16 cellular contexts compared by ENCODE assay signal in the genomic region with DNA sequence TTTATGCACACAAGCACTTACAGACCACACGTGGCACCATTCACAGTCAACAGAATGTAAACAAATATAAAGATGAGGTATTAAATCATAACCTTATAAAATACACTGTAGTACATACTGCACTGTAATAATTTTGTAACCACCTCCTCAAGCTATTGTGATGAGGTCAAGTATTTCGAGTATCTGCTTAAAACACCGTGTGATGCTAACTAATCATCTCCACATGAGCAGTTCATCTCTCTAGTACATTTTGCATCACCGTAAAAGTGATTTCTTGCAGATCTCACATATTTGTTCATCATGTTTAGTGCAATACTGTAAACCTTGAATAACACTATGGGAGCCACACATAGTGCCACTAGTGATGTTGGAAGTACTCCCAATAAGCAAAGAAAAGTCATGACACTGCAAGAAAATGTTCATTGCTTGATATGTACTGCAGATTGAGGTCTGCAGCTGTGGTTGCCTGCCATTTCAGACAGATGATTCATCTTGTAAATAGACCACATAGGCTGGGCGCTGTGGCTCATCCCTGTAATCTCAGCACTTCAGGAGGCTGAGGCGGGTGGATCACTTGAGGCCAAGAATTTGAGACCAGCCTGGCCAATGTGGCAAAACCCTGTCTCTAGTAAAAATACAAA. TPM values are rescaled to one million over a fixed set of nuclear protein-coding genes. Genes with fewer than 3 reads are reported as not detected.
DNase-seq lines count a peak whose midpoint lies in the region; FAIRE-seq and TF ChIP-seq lines count a peak whose summit lies in the region.
"Had no signal": no experiment of that assay in that cellular context is flagged by ENCODE, and none has a peak within 500 bp of the region (broad histone marks: within the 10 kb centered on the region; RNA-seq: fewer than 3 reads in every experiment).

No MANE protein-coding gene starts in this region.

- no peaks in the 10 kb centered on the region for H3K27me3 Mint-ChIP-seq in progenitor cell of endocrine pancreas
- H3K27me3 Mint-ChIP-seq in CD14-positive monocyte (ENCODE audit: low read depth in 3 of 3), result peaks cover 0 to 4% (median 2%) of the 10 kb centered on the region in 3 donors
- H3K27me3 Mint-ChIP-seq: activated T-cell treated with anti-CD3 and anti-CD28 coated beads, Interleukin-2, amount 50 U/mL, for 24 hours; stimulated activated memory B cell treated with anti-CD40 and anti-IgM and Interleukin-4, amounts not matched to agents 10 μg/mL and 1 μg/mL and 100 μg/mL, for 72 hours had no signal

- H3K9ac ChIP-seq in smooth muscle cell (ENCODE audit: low read depth), result no peak overlapping the region
- H3K9ac ChIP-seq: KMS-11 had no signal

- intact Hi-C loops in CD14-positive monocyte (cut with micrococcal nuclease), result no loop called here

- FAIRE-seq in H54 (lab: Jason Lieb, UNC), result peak; percentile 100

- no peak overlapping the region for H3K27ac ChIP-seq in smooth muscle cell (ENCODE audit: low read depth)
- H3K27ac ChIP-seq: gastroesophageal sphincter, KMS-11 had no signal

- peaks cover 3% of the 10 kb centered on the region for H3K27me3 ChIP-seq in smooth muscle cell (ENCODE audit: low read depth)
- H3K27me3 ChIP-seq: gastroesophageal sphincter had no signal

- H4K20me1 ChIP-seq in smooth muscle cell (ENCODE audit: low read depth), result no peaks in the 10 kb centered on the region

- peak overlapping the region; percentile 17 for H3K4me2 ChIP-seq in smooth muscle cell
- H3K4me2 ChIP-seq: KMS-11 had no signal

- no peaks in the 10 kb centered on the region for H3K9me3 ChIP-seq in smooth muscle cell (replicated peaks; ENCODE audit: low read depth)
- H3K9me3 ChIP-seq: gastroesophageal sphincter had no signal

- H3K4me1 Mint-ChIP-seq in progenitor cell of endocrine pancreas (ENCODE audit: low read depth) (no peaks in the 10 kb centered on the region), CD14-positive monocyte (no peaks in the 10 kb centered on the region)
- H3K4me1 Mint-ChIP-seq: stimulated activated memory B cell treated with anti-CD40 and anti-IgM and Interleukin-4, amounts not matched to agents 10 μg/mL and 1 μg/mL and 100 μg/mL, for 72 hours had no signal

- H2AFZ ChIP-seq in smooth muscle cell (ENCODE audit: low read depth), result no peak overlapping the region

- H3K36me3 Mint-ChIP-seq in progenitor cell of endocrine pancreas (ENCODE audit: insufficient read depth) (peaks cover 1% of the 10 kb centered on the region), CD14-positive monocyte (no peaks in the 10 kb centered on the region)
- H3K36me3 Mint-ChIP-seq: stimulated activated memory B cell treated with anti-CD40 and anti-IgM and Interleukin-4, amounts not matched to agents 10 μg/mL and 1 μg/mL and 100 μg/mL, for 72 hours had no signal

- H3K27ac Mint-ChIP-seq in progenitor cell of endocrine pancreas, result no peak overlapping the region
- no peak overlapping the region for H3K27ac Mint-ChIP-seq in CD14-positive monocyte
- H3K27ac Mint-ChIP-seq: activated T-cell treated with anti-CD3 and anti-CD28 coated beads, Interleukin-2, amount 50 U/mL, for 24 hours; stimulated activated memory B cell treated with anti-CD40 and anti-IgM and Interleukin-4, amounts not matched to agents 10 μg/mL and 1 μg/mL and 100 μg/mL, for 72 hours had no signal

- TF ChIP-seq POLR2A in H54 (IDR thresholded peaks at IDR 0.05; ENCODE audit: low read depth, low read length), result no peak

- H3K4me1 ChIP-seq in smooth muscle cell (ENCODE audit: low read depth), result no peaks in the 10 kb centered on the region
- H3K4me1 ChIP-seq: gastroesophageal sphincter had no signal

- H3K9me3 Mint-ChIP-seq in progenitor cell of endocrine pancreas (ENCODE audit: low read depth), result peaks cover 8% of the 10 kb centered on the region
- peaks cover 5 to 18% (median 13%) of the 10 kb centered on the region in 7 donors for H3K9me3 Mint-ChIP-seq in CD14-positive monocyte
- H3K9me3 Mint-ChIP-seq: stimulated activated memory B cell treated with anti-CD40 and anti-IgM and Interleukin-4, amounts not matched to agents 10 μg/mL and 1 μg/mL and 100 μg/mL, for 72 hours had no signal

- DNase-seq in H54 (ENCODE audit: insufficient read length, low spot score), result peak; percentile 25
- DNase-seq in OCI-M1 (lab: John Stamatoyannopoulos, UW), result peak; percentile 53
- DNase-seq in epithelial cell of esophagus (ENCODE audit: low read depth), result peak; percentile 63
- no peak for DNase-seq in smooth muscle cell (lab: John Stamatoyannopoulos, UW; ENCODE audit: unreplicated experiment)
- DNase-seq in progenitor cell of endocrine pancreas (ENCODE audit: low spot score, unreplicated experiment), result no peak
- DNase-seq in NCI-H446 treated with DMSO at 0.1 percent for 48 hours (lab: John Stamatoyannopoulos, UW), result no peak
- DNase-seq in CD14-positive monocyte (ENCODE audit: low spot score), result no peak
- DNase-seq: activated CD4-positive, CD25-positive, alpha-beta regulatory T cell; activated T-cell treated with anti-CD3 and anti-CD28 coated beads, Interleukin-2, amount 50 U/mL, for 24 hours; central memory CD4-positive, alpha-beta T cell; NCI-H2171 treated with DMSO at 0.1 percent for 48 hours had no signal

- no peaks in the 10 kb centered on the region for H3K36me3 ChIP-seq in smooth muscle cell (ENCODE audit: low read depth)
- H3K36me3 ChIP-seq: gastroesophageal sphincter had no signal

- H3K4me3 ChIP-seq in epithelial cell of esophagus (ENCODE audit: low read length) (no peak overlapping the region), smooth muscle cell (no peak overlapping the region)
- H3K4me3 ChIP-seq: gastroesophageal sphincter had no signal

- H3F3A ChIP-seq in smooth muscle cell (ENCODE audit: low read depth), result no peaks in the 10 kb centered on the region

- H3K79me2 ChIP-seq in smooth muscle cell (ENCODE audit: low read depth), result no peaks in the 10 kb centered on the region

- WGBS in smooth muscle cell (ENCODE audit: low lambda C conversion rate), result 40% methylated on average over 6 of the region's 6 CpGs

- no peak for TF ChIP-seq CTCF in epithelial cell of esophagus (IDR thresholded peaks at IDR 0.05; ENCODE audit: insufficient read depth, low read depth, low read length, missing control alignments)
- TF ChIP-seq CTCF in smooth muscle cell (IDR thresholded peaks at IDR 0.05; ENCODE audit: borderline replicate concordance, insufficient read depth, poor library complexity, severe bottlenecking), result no peak
- no peak for TF ChIP-seq CTCF in progenitor cell of endocrine pancreas (IDR thresholded peaks at IDR 0.05; ENCODE audit: unreplicated experiment)
- no peak for TF ChIP-seq CTCF in CD14-positive monocyte (IDR thresholded peaks at IDR 0.05)

- no peak overlapping the region for H3K4me3 Mint-ChIP-seq in progenitor cell of endocrine pancreas (ENCODE audit: low read depth)
- no peak overlapping the region for H3K4me3 Mint-ChIP-seq in CD14-positive monocyte
- H3K4me3 Mint-ChIP-seq: activated T-cell treated with anti-CD3 and anti-CD28 coated beads, Interleukin-2, amount 50 U/mL, for 24 hours; stimulated activated memory B cell treated with anti-CD40 and anti-IgM and Interleukin-4, amounts not matched to agents 10 μg/mL and 1 μg/mL and 100 μg/mL, for 72 hours had no signal

RNA-seq across cellular contexts. Expression of a gene that starts 44.3 kb away (rescaled TPM):
- total RNA-seq in smooth muscle cell, result not detected in 2 replicates
- polyA plus RNA-seq in smooth muscle cell, result not detected in 2 replicates
- not detected in 2 replicates for total RNA-seq in progenitor cell of endocrine pancreas
- polyA plus RNA-seq in CD14-positive monocyte, result not detected
- total RNA-seq: gastroesophageal sphincter, lower leg skin, omental fat pad had no signal

Comparison
In these comparisons a context has a peak if more than half of its experiments do, and no peak if none do; other contexts are left out.
1. DNase-seq: peak in H54 (single experiment), OCI-M1 (single experiment) and epithelial cell of esophagus (single experiment); none in smooth muscle cell (single experiment), progenitor cell of endocrine pancreas (single experiment), NCI-H446 treated with DMSO at 0.1 percent for 48 hours (single experiment) and CD14-positive monocyte (single experiment).